ENCODE assay signal across 1 cellular context in the genomic region with DNA sequence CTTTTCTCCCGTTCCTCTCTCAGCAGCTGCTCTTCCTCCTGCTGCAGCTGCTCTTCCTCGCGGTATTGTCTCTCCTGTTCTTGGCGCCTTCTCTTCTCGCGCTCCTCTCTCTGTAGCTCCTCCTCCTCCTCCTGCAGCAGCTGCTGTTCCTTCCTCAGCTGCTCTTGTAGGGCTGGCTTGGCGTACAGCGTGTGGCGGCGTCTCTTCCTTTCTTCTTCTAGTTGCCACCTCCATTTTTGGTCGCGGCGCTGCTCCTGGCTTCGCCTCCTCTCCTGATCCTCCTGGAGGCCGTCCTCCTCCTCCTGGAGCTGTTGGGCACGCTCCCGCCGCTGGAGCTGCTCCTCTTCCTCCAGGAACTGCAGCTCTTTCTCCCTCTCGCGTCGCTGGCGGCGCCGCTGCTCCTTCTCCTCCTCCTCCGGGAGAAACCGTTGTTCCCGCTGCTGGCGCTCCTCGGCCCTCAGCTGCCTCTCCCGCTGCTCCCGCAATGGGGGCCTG.
A peak's percentile ranks its signal among the peaks of the same experiment; 100 is the strongest.
TF ChIP-seq lines count a peak whose summit lies in the region.

No MANE protein-coding gene starts in this region.

TF ChIP-seq in HEK293, 187 proteins besides CTCF, POLR2A, EP300 and RAD21 (continued from another document):
- TF ChIP-seq, protein P1, sequence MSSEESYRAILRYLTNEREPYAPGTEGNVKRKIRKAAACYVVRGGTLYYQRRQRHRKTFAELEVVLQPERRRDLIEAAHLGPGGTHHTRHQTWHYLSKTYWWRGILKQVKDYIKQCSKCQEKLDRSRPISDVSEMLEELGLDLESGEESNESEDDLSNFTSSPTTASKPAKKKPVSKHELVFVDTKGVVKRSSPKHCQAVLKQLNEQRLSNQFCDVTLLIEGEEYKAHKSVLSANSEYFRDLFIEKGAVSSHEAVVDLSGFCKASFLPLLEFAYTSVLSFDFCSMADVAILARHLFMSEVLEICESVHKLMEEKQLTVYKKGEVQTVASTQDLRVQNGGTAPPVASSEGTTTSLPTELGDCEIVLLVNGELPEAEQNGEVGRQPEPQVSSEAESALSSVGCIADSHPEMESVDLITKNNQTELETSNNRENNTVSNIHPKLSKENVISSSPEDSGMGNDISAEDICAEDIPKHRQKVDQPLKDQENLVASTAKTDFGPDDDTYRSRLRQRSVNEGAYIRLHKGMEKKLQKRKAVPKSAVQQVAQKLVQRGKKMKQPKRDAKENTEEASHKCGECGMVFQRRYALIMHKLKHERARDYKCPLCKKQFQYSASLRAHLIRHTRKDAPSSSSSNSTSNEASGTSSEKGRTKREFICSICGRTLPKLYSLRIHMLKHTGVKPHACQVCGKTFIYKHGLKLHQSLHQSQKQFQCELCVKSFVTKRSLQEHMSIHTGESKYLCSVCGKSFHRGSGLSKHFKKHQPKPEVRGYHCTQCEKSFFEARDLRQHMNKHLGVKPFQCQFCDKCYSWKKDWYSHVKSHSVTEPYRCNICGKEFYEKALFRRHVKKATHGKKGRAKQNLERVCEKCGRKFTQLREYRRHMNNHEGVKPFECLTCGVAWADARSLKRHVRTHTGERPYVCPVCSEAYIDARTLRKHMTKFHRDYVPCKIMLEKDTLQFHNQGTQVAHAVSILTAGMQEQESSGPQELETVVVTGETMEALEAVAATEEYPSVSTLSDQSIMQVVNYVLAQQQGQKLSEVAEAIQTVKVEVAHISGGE (tag by site-specific recombination; conservative IDR thresholded peaks at IDR 0.05; ENCODE audit: low read depth): 0 out of 2 replicates have a peak, but pooled peaks have one; percentile 39
- TF ChIP-seq ZNF433 (tag by site-specific recombination; IDR thresholded peaks at IDR 0.05; ENCODE audit: low read depth) (no peak), ZNF600 (tag by site-specific recombination; IDR thresholded peaks at IDR 0.05) (peak; percentile 65; the same call in 1 of the 2 replicates), OSR2 (tag by site-specific recombination; IDR thresholded peaks at IDR 0.05) (peak; percentile 23; the same call in 1 of the 2 replicates), ZFP69B (tag by site-specific recombination; IDR thresholded peaks at IDR 0.05) (peak; percentile 16; the same call in 1 of the 2 replicates), TRIM28 (IDR thresholded peaks at IDR 0.05; ENCODE audit: borderline replicate concordance, low read length) (peak; percentile 70; the same call in 1 of the 2 replicates), ZNF558 (tag by site-specific recombination; IDR thresholded peaks at IDR 0.05) (no peak), ZNF341 (tag by site-specific recombination; IDR thresholded peaks at IDR 0.05; ENCODE audit: low read depth) (peak; percentile 91), ZNF843 (tag by site-specific recombination; IDR thresholded peaks at IDR 0.05) (no peak), ZEB2 (tag by site-specific recombination; IDR thresholded peaks at IDR 0.05) (peak; percentile 19; the same call in 1 of the 2 replicates), KLF16 (tag by site-specific recombination; IDR thresholded peaks at IDR 0.05) (peak; percentile 29; the same call in 1 of the 2 replicates), ZNF292 (tag by site-specific recombination; IDR thresholded peaks at IDR 0.05; ENCODE audit: borderline replicate concordance, low read depth) (no peak), GLIS1 (tag by site-specific recombination; IDR thresholded peaks at IDR 0.05) (no peak), SP3 (tag by site-specific recombination; IDR thresholded peaks at IDR 0.05) (peak; percentile 38; the same call in 1 of the 2 replicates)
- TF ChIP-seq, protein P2, sequence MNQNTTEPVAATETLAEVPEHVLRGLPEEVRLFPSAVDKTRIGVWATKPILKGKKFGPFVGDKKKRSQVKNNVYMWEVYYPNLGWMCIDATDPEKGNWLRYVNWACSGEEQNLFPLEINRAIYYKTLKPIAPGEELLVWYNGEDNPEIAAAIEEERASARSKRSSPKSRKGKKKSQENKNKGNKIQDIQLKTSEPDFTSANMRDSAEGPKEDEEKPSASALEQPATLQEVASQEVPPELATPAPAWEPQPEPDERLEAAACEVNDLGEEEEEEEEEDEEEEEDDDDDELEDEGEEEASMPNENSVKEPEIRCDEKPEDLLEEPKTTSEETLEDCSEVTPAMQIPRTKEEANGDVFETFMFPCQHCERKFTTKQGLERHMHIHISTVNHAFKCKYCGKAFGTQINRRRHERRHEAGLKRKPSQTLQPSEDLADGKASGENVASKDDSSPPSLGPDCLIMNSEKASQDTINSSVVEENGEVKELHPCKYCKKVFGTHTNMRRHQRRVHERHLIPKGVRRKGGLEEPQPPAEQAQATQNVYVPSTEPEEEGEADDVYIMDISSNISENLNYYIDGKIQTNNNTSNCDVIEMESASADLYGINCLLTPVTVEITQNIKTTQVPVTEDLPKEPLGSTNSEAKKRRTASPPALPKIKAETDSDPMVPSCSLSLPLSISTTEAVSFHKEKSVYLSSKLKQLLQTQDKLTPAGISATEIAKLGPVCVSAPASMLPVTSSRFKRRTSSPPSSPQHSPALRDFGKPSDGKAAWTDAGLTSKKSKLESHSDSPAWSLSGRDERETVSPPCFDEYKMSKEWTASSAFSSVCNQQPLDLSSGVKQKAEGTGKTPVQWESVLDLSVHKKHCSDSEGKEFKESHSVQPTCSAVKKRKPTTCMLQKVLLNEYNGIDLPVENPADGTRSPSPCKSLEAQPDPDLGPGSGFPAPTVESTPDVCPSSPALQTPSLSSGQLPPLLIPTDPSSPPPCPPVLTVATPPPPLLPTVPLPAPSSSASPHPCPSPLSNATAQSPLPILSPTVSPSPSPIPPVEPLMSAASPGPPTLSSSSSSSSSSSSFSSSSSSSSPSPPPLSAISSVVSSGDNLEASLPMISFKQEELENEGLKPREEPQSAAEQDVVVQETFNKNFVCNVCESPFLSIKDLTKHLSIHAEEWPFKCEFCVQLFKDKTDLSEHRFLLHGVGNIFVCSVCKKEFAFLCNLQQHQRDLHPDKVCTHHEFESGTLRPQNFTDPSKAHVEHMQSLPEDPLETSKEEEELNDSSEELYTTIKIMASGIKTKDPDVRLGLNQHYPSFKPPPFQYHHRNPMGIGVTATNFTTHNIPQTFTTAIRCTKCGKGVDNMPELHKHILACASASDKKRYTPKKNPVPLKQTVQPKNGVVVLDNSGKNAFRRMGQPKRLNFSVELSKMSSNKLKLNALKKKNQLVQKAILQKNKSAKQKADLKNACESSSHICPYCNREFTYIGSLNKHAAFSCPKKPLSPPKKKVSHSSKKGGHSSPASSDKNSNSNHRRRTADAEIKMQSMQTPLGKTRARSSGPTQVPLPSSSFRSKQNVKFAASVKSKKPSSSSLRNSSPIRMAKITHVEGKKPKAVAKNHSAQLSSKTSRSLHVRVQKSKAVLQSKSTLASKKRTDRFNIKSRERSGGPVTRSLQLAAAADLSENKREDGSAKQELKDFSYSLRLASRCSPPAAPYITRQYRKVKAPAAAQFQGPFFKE (tag by site-specific recombination; IDR thresholded peaks at IDR 0.05; ENCODE audit: borderline replicate concordance): no peak
- TF ChIP-seq, protein P3, sequence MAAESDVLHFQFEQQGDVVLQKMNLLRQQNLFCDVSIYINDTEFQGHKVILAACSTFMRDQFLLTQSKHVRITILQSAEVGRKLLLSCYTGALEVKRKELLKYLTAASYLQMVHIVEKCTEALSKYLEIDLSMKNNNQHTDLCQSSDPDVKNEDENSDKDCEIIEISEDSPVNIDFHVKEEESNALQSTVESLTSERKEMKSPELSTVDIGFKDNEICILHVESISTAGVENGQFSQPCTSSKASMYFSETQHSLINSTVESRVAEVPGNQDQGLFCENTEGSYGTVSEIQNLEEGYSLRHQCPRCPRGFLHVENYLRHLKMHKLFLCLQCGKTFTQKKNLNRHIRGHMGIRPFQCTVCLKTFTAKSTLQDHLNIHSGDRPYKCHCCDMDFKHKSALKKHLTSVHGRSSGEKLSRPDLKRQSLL (tag by site-specific recombination; IDR thresholded peaks at IDR 0.05): peak; percentile 95
- TF ChIP-seq, protein P4, sequence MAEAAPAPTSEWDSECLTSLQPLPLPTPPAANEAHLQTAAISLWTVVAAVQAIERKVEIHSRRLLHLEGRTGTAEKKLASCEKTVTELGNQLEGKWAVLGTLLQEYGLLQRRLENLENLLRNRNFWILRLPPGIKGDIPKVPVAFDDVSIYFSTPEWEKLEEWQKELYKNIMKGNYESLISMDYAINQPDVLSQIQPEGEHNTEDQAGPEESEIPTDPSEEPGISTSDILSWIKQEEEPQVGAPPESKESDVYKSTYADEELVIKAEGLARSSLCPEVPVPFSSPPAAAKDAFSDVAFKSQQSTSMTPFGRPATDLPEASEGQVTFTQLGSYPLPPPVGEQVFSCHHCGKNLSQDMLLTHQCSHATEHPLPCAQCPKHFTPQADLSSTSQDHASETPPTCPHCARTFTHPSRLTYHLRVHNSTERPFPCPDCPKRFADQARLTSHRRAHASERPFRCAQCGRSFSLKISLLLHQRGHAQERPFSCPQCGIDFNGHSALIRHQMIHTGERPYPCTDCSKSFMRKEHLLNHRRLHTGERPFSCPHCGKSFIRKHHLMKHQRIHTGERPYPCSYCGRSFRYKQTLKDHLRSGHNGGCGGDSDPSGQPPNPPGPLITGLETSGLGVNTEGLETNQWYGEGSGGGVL (tag by site-specific recombination; IDR thresholded peaks at IDR 0.05): 0 out of 2 replicates have a peak, but pooled peaks have one; percentile 8
- TF ChIP-seq, protein P5, sequence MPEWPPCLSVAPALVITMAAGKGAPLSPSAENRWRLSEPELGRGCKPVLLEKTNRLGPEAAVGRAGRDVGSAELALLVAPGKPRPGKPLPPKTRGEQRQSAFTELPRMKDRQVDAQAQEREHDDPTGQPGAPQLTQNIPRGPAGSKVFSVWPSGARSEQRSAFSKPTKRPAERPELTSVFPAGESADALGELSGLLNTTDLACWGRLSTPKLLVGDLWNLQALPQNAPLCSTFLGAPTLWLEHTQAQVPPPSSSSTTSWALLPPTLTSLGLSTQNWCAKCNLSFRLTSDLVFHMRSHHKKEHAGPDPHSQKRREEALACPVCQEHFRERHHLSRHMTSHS (tag by site-specific recombination; IDR thresholded peaks at IDR 0.05): no peak
- TF ChIP-seq, protein P6, sequence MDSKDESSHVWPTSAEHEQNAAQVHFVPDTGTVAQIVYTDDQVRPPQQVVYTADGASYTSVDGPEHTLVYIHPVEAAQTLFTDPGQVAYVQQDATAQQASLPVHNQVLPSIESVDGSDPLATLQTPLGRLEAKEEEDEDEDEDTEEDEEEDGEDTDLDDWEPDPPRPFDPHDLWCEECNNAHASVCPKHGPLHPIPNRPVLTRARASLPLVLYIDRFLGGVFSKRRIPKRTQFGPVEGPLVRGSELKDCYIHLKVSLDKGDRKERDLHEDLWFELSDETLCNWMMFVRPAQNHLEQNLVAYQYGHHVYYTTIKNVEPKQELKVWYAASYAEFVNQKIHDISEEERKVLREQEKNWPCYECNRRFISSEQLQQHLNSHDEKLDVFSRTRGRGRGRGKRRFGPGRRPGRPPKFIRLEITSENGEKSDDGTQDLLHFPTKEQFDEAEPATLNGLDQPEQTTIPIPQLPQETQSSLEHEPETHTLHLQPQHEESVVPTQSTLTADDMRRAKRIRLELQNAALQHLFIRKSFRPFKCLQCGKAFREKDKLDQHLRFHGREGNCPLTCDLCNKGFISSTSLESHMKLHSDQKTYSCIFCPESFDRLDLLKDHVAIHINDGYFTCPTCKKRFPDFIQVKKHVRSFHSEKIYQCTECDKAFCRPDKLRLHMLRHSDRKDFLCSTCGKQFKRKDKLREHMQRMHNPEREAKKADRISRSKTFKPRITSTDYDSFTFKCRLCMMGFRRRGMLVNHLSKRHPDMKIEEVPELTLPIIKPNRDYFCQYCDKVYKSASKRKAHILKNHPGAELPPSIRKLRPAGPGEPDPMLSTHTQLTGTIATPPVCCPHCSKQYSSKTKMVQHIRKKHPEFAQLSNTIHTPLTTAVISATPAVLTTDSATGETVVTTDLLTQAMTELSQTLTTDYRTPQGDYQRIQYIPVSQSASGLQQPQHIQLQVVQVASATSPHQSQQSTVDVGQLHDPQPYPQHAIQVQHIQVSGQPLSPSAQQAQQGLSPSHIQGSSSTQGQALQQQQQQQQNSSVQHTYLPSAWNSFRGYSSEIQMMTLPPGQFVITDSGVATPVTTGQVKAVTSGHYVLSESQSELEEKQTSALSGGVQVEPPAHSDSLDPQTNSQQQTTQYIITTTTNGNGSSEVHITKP (tag by site-specific recombination; IDR thresholded peaks at IDR 0.05): peak; percentile 15; the same call in 1 of the 2 replicates
